Comparison of ENCODE assay signal across 16 cellular contexts in the genomic region with DNA sequence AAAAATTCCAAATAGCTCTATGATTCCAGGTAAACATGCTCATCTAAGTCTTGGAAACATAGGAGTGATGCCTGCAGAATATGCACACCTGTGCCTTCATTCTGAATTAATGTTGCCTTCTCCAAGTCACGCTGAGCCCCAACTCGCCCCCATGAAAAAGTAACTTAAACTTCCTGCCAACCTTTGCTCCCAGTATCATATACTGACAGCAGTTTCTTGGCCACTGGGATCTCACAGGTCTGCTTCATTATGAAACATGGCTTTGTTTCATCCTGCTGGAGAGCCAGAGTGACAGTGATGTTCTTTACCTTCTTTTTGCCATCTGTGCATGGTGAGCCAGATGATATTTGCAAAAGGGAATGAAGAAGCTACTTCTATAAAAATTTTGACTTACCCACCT. TPM values are rescaled to one million over a fixed set of nuclear protein-coding genes. Genes with fewer than 3 reads are reported as not detected.
A peak's percentile ranks its signal among the peaks of the same experiment; 100 is the strongest.
DNase-seq lines count a peak whose midpoint lies in the region; ATAC-seq and TF ChIP-seq lines count a peak whose summit lies in the region.
"Had no signal": no experiment of that assay in that cellular context is flagged by ENCODE, and none has a peak within 500 bp of the region (broad histone marks: within the 10 kb centered on the region; RNA-seq: fewer than 3 reads in every experiment).

No MANE protein-coding gene starts in this region.

- no peak overlapping the region for H3K23ac ChIP-seq in IMR-90 (ENCODE audit: low read depth, low read length)

- no peak overlapping the region; the same call in 1 of the 2 replicates for H2BK20ac ChIP-seq in IMR-90 (ENCODE audit: low read depth, low read length)

- CTCF ChIA-PET in IMR-90 (lab: Yijun Ruan, JAX), result no interaction called here
- CTCF ChIA-PET in MCF 10A (lab: Yijun Ruan, JAX), result interaction anchor here (0.6 to 1.4 kb wide), 2 partner anchors 12 to 15 kb away, joined by 3 to 4 read pairs; no protein-coding TSS in a partner anchor

- no CpG with 5 or more reads among the region's 2 CpGs for WGBS in IMR-90 (ENCODE audit: extremely low coverage in 2 of 2, insufficient read length in 1 of 2), 2 experiments
- 91% methylated on average over 2 of the region's 2 CpGs for WGBS in liver
- WGBS in transverse colon (ENCODE audit: low coverage in 1 of 2), 2 donors, result 44 to 64% methylated on average over 2 of the region's 2 CpGs

- no peak overlapping the region for H2AFZ ChIP-seq in IMR-90 (replicated peaks; ENCODE audit: low read length, poor library complexity)
- H2AFZ ChIP-seq in Karpas-422 (ENCODE audit: low read length), result no peak overlapping the region

- no peak for TF ChIP-seq RAD21 in IMR-90 (IDR thresholded peaks at IDR 0.05; ENCODE audit: low read length)
- TF ChIP-seq RAD21 in liver (IDR thresholded peaks at IDR 0.05), result no peak

- H3K9me3 ChIP-seq in IMR-90 (ENCODE audit: control insufficient read depth, insufficient read depth, low read length), result no peaks in the 10 kb centered on the region
- no peaks in the 10 kb centered on the region for H3K9me3 ChIP-seq in liver (ENCODE audit: control insufficient read depth in 4 of 4, low read length in 3 of 4)
- H3K9me3 ChIP-seq in transverse colon, result no peaks in the 10 kb centered on the region
- no peaks in the 10 kb centered on the region for H3K9me3 ChIP-seq in Karpas-422 (ENCODE audit: low read length)

- peak overlapping the region; percentile 23 for H2BK5ac ChIP-seq in IMR-90 (ENCODE audit: low read depth, low read length, poor library complexity, severe bottlenecking)

- TF ChIP-seq POLR2A in IMR-90 (IDR thresholded peaks at IDR 0.05; ENCODE audit: low read depth, low read length) (no peak), transverse colon (IDR thresholded peaks at IDR 0.05) (no peak)

- peak overlapping the region; percentile 88 for H3K27ac Mint-ChIP-seq in MCF 10A (ENCODE audit: low read depth, unreplicated experiment)
- H3K27ac Mint-ChIP-seq: activated CD4-positive, alpha-beta T cell treated with anti-CD3 and anti-CD28 coated beads, Interleukin-2, amount 10 ng/mL, durations not matched to agents 7 days and 5 days; activated T-cell treated with anti-CD3 and anti-CD28 coated beads, Interleukin-2, amount 50 U/mL, for 24 hours; CD4-positive, alpha-beta T cell; memory B cell had no signal

- no peak overlapping the region for H2BK15ac ChIP-seq in IMR-90 (ENCODE audit: low read depth, low read length)

- H4K8ac ChIP-seq in IMR-90 (ENCODE audit: low read depth in 2 of 2, low read length in 2 of 2), result peak overlapping the region in 1 of 2 experiments; percentile 4; a peak in 1 of 4 replicates

- peak overlapping the region; percentile 40; the same call in 1 of the 2 replicates for H3K14ac ChIP-seq in IMR-90 (replicated peaks; ENCODE audit: low read depth, low read length)

- no peak overlapping the region for H2BK120ac ChIP-seq in IMR-90 (ENCODE audit: low read depth, low read length)

- H4K5ac ChIP-seq in IMR-90 (ENCODE audit: low read depth, low read length), result no peak overlapping the region

- H3K56ac ChIP-seq in IMR-90 (ENCODE audit: extremely low read depth, insufficient read depth, low read length), result no peak overlapping the region

- H3K4me1 ChIP-seq in IMR-90 (ENCODE audit: control insufficient read depth, insufficient read depth, low read length), result peaks cover 14% of the 10 kb centered on the region
- peaks cover 5 to 22% (median 9%) of the 10 kb centered on the region in 4 donors for H3K4me1 ChIP-seq in liver (ENCODE audit: control insufficient read depth in 4 of 4, insufficient read depth in 4 of 4, low read length in 3 of 4)
- peaks cover 14 to 24% (median 17%) of the 10 kb centered on the region in 4 donors for H3K4me1 ChIP-seq in transverse colon
- no peaks in the 10 kb centered on the region for H3K4me1 ChIP-seq in Karpas-422 (ENCODE audit: low read length)
- H3K4me1 ChIP-seq: spleen had no signal

- in situ Hi-C loops in IMR-90 (cut with MboI; ENCODE audit: low sequenced_read_pairs), result no loop called here
- in situ Hi-C loops in transverse colon (cut with MboI; ENCODE audit: low pct_ligation_motif_present in 1 of 4, low pct_unique_long_range_greater_than_20kb in 1 of 4, low sequenced_read_pairs in 3 of 4), result no loop called here

- H3K4me3 ChIP-seq in IMR-90 (ENCODE audit: insufficient read depth, low read depth, low read length) (no peak overlapping the region), liver (ENCODE audit: low read depth in 1 of 3, low read length in 3 of 3) (no peak overlapping the region), transverse colon (no peak overlapping the region), Karpas-422 (ENCODE audit: low read length) (no peak overlapping the region)
- H3K4me3 ChIP-seq: GM12878, spleen had no signal

- H3K9me2 ChIP-seq in Karpas-422 (replicated peaks; ENCODE audit: insufficient read depth, low read length), result no peaks in the 10 kb centered on the region

- POLR2A ChIA-PET in IMR-90 (lab: Charles Lee; ENCODE audit: unreplicated experiment), result no interaction called here
- POLR2A ChIA-PET in MCF 10A (lab: Yijun Ruan, JAX), result interaction anchor here (0.6 to 1.9 kb wide), 10 partner anchors 10 to 96 kb away, joined by 3 to 21 read pairs (median 3); no protein-coding TSS in a partner anchor

- H3K27ac ChIP-seq in IMR-90 (ENCODE audit: insufficient read depth, low read length) (peak overlapping the region; percentile 10; the same call in 1 of the 2 replicates), liver (ENCODE audit: low read depth in 1 of 2, low read length in 2 of 2) (peak overlapping the region; percentile 78 to 83), transverse colon (peak overlapping the region; percentile 30 to 68 (median 44)), Karpas-422 (ENCODE audit: low read length) (no peak overlapping the region)
- H3K27ac ChIP-seq: spleen had no signal

- dilution Hi-C loops in IMR-90 (cut with HindIII; ENCODE audit: low sequenced_read_pairs, unreplicated experiment), result no loop called here

- H3K4me3 Mint-ChIP-seq in MCF 10A (ENCODE audit: unreplicated experiment), result no peak overlapping the region
- H3K4me3 Mint-ChIP-seq: activated CD4-positive, alpha-beta T cell treated with anti-CD3 and anti-CD28 coated beads, Interleukin-2, amount 10 ng/mL, durations not matched to agents 7 days and 5 days; activated T-cell treated with anti-CD3 and anti-CD28 coated beads, Interleukin-2, amount 50 U/mL, for 24 hours; CD4-positive, alpha-beta T cell; memory B cell had no signal

- 0 out of 2 replicates have a peak, but pooled peaks cover 2% of the 10 kb centered on the region for H3K27me3 ChIP-seq in IMR-90 (ENCODE audit: control insufficient read depth, insufficient read depth, low read length)
- H3K27me3 ChIP-seq in liver (ENCODE audit: control insufficient read depth in 4 of 4, insufficient read depth in 4 of 4, low read length in 3 of 4), result no peaks in the 10 kb centered on the region
- no peaks in the 10 kb centered on the region for H3K27me3 ChIP-seq in transverse colon
- no peaks in the 10 kb centered on the region; the same call in 1 of the 2 replicates for H3K27me3 ChIP-seq in Karpas-422 (ENCODE audit: low read length)

- no peaks in the 10 kb centered on the region for H3K79me2 ChIP-seq in Karpas-422 (ENCODE audit: low read length)

- H3K27me3 Mint-ChIP-seq in MCF 10A (ENCODE audit: insufficient read depth, unreplicated experiment), result no peaks in the 10 kb centered on the region
- H3K27me3 Mint-ChIP-seq: CD4-positive, alpha-beta T cell had no signal

- DNase-seq in IMR-90 (no peak), MCF 10A (ENCODE audit: unreplicated experiment) (no peak), transverse colon (no peak), Karpas-422 (no peak)
- DNase-seq: activated CD4-positive, alpha-beta T cell treated with anti-CD3 and anti-CD28 coated beads, Interleukin-2, amount 10 ng/mL, durations not matched to agents 7 days and 5 days; activated T-cell treated with anti-CD3 and anti-CD28 coated beads, Interleukin-2, amount 50 U/mL, for 24 hours; CD4-positive, alpha-beta T cell; MM.1S; occipital lobe; SHP77; spleen had no signal

- H3K36me3 ChIP-seq in IMR-90 (ENCODE audit: control insufficient read depth, insufficient read depth, low read length), result no peaks in the 10 kb centered on the region
- H3K36me3 ChIP-seq in liver (ENCODE audit: control insufficient read depth in 4 of 4, insufficient read depth in 3 of 4, low read depth in 1 of 4, low read length in 3 of 4), result peaks cover 0 to 8% (median 0%) of the 10 kb centered on the region in 4 donors
- no peaks in the 10 kb centered on the region for H3K36me3 ChIP-seq in transverse colon
- no peaks in the 10 kb centered on the region for H3K36me3 ChIP-seq in Karpas-422 (ENCODE audit: insufficient read depth, low read length)
- H3K36me3 ChIP-seq: spleen had no signal

- H2AK5ac ChIP-seq in IMR-90 (ENCODE audit: low read depth, low read length), result peak overlapping the region; percentile 37; the same call in 1 of the 2 replicates

- intact Hi-C loops in IMR-90 (cut with micrococcal nuclease), result no loop called here
- intact Hi-C loops in MCF 10A (cut with micrococcal nuclease), result no loop called here
- intact Hi-C loops in transverse colon (cut with DNase I; ENCODE audit: low total_unique reads), result no loop called here

- H3K4ac ChIP-seq in IMR-90 (ENCODE audit: low read depth, low read length), result peak overlapping the region; percentile 37

- no peak for TF ChIP-seq EP300 in transverse colon (IDR thresholded peaks at IDR 0.05; ENCODE audit: low read depth)

- no peaks in the 10 kb centered on the region for H3K9me3 Mint-ChIP-seq in MCF 10A (ENCODE audit: unreplicated experiment)

- peaks cover 0 to 7% of the 10 kb centered on the region in 2 experiments; a peak in 1 of 4 replicates for H3K79me1 ChIP-seq in IMR-90 (ENCODE audit: low read depth in 1 of 2, low read length in 2 of 2)

- no peak overlapping the region for H4K91ac ChIP-seq in IMR-90 (ENCODE audit: insufficient read depth, low read depth, low read length)

- H3K4me2 ChIP-seq in IMR-90 (ENCODE audit: low read depth, low read length) (peak overlapping the region; percentile 44; the same call in 1 of the 2 replicates), Karpas-422 (ENCODE audit: low read depth, low read length, poor library complexity, severe bottlenecking) (no peak overlapping the region)

- H3K4me1 Mint-ChIP-seq in MCF 10A (ENCODE audit: insufficient read depth, unreplicated experiment), result peaks cover 42% of the 10 kb centered on the region
- H3K4me1 Mint-ChIP-seq: memory B cell had no signal

- no peak overlapping the region for H3K9ac ChIP-seq in IMR-90 (ENCODE audit: low read depth, low read length)
- no peak overlapping the region for H3K9ac ChIP-seq in liver (ENCODE audit: low read depth in 1 of 2, low read length in 2 of 2)
- H3K9ac ChIP-seq in Karpas-422 (ENCODE audit: low read length), result no peak overlapping the region

- H3K9me1 ChIP-seq in IMR-90 (ENCODE audit: insufficient read depth, low read length), result peaks cover 16% of the 10 kb centered on the region

- H3K18ac ChIP-seq in IMR-90 (ENCODE audit: low read depth, low read length), result peak overlapping the region; percentile 46

- no TSS peak for BruUV-seq in IMR-90 (replicated peaks; lab: Mats Ljungman, UMichigan)
- no TSS peak for BruUV-seq in MCF 10A (replicated peaks; lab: Mats Ljungman, UMichigan)

- H3K36me3 Mint-ChIP-seq in MCF 10A (ENCODE audit: insufficient read depth, unreplicated experiment), result no peaks in the 10 kb centered on the region
- H3K36me3 Mint-ChIP-seq: memory B cell had no signal

- no peak overlapping the region for H2AK9ac ChIP-seq in IMR-90 (replicated peaks; ENCODE audit: low read depth, low read length, poor library complexity)

- ATAC-seq in IMR-90 (ENCODE audit: low read depth) (no peak), HG03460 (IDR thresholded peaks at IDR 0.05; ENCODE audit: unreplicated experiment) (no peak), GM18858 (IDR thresholded peaks at IDR 0.05; ENCODE audit: unreplicated experiment) (no peak)
- ATAC-seq: GM12878 had no signal

- TF ChIP-seq CTCF in IMR-90 (conservative IDR thresholded peaks at IDR 0.05; ENCODE audit: low read depth, low read length) (no peak), MCF 10A (IDR thresholded peaks at IDR 0.05; ENCODE audit: unreplicated experiment) (no peak), liver (IDR thresholded peaks at IDR 0.05; ENCODE audit: low read depth, low read length, missing input control) (no peak), transverse colon (IDR thresholded peaks at IDR 0.05) (no peak)

- H4K20me1 ChIP-seq in IMR-90 (ENCODE audit: insufficient read depth, low read length) (peaks cover 13% of the 10 kb centered on the region; the same call in 1 of the 2 replicates), Karpas-422 (ENCODE audit: insufficient read depth, low read depth, low read length) (no peaks in the 10 kb centered on the region)

RNA-seq across cellular contexts. Expression of gene ABLIM1, which starts 34.9 kb away (rescaled TPM):
- total RNA-seq in IMR-90 (2012; rRNA removed) (9.9 and 11.1 TPM in 2 replicates), MCF 10A (2022) (94.5 and 105 TPM in 2 replicates), liver (10 to 100 TPM; 11.3 to 31.3 TPM), transverse colon (100 to 1,000 TPM in 2 of 4 donors, 10 to 100 TPM in 2; 56.9 to 108 (median 96.1) TPM)
- polyA plus RNA-seq in IMR-90 (2012; rRNA removed) (7.7 and 8.1 TPM in 2 replicates), liver (10 to 100 TPM; 10.9 to 14.8 TPM)
- 2.7 and 6.9 TPM in 2 replicates for polyA plus RNA-seq in IMR-90 (2012; cell fraction: cytosol; rRNA removed)
- 10.3 and 22.7 TPM in 2 replicates for polyA plus RNA-seq in IMR-90 (2012; cell fraction: nucleus; rRNA removed; ENCODE audit: low replicate concordance)
- 73.4 and 131 TPM in 2 replicates for total RNA-seq in Karpas-422 (2014; rRNA removed; shearing (Covaris generic); ENCODE audit: low replicate concordance)
